In the genomic region with DNA sequence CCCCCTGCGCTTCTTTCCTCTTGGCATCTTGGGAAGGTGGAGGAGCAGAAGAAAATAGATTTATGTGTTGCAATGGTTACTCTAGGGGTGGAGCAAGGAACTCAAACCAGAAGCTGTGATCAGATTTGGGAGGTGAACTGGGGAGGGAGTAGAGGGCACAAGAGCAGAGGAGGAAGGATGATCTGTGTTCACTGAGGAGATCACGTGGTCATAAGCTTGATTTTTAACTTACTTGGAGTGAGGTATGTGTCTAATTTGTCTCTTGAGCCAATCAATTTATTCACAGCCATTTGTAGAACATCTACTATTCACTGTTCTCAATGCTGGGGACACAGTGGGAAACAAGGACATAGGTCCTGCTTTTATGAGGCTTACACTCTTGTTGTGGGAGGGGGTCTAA, we compare ENCODE assay signal across 22 cellular contexts. TPM values are rescaled to one million over a fixed set of nuclear protein-coding genes. Genes with fewer than 3 reads are reported as not detected.
A peak's percentile ranks its signal among the peaks of the same experiment; 100 is the strongest.
DNase-seq lines count a peak whose midpoint lies in the region; ATAC-seq, FAIRE-seq and TF ChIP-seq lines count a peak whose summit lies in the region.
"Had no signal": no experiment of that assay in that cellular context is flagged by ENCODE, and none has a peak within 500 bp of the region (broad histone marks: within the 10 kb centered on the region; RNA-seq: fewer than 3 reads in every experiment).

No MANE protein-coding gene starts in this region.

- FAIRE-seq in HepG2 (lab: Jason Lieb, UNC) (no peak), K562 (lab: Jason Lieb, UNC) (no peak), H1 (lab: Jason Lieb, UNC) (no peak)
- FAIRE-seq: A549, D721Med, G401.6, GM12892, GM18507 had no signal

- H3K4me2 ChIP-seq in HepG2 (ENCODE audit: low read depth, low read length): no peak overlapping the region
- H3K4me2 ChIP-seq in K562 (ENCODE audit: insufficient read depth, low read length): no peak overlapping the region
- no peak overlapping the region; a peak in 1 of 4 replicates for H3K4me2 ChIP-seq in H1 (ENCODE audit: insufficient read depth in 1 of 2, low read depth in 2 of 2, low read length in 2 of 2)
- H3K4me2 ChIP-seq in osteoblast (ENCODE audit: insufficient read depth, low read length): no peak overlapping the region
- H3K4me2 ChIP-seq: A549; BLaER1 treated with 17β-estradiol and CSF1 and Interleukin-3, amounts not matched to agents 10 nM and 100 nM had no signal

- TF ChIP-seq CTCF in HepG2 (CRISPR knock-in tag; IDR thresholded peaks at IDR 0.05) (no peak), right lobe of liver (IDR thresholded peaks at IDR 0.05) (no peak), K562 (IDR thresholded peaks at IDR 0.05 in 2 of 3, conservative IDR thresholded peaks at IDR 0.05 in 1 of 3; ENCODE audit: insufficient read depth in 2 of 3, low read depth in 1 of 3, low read length in 3 of 3) (no peak), H1 (IDR thresholded peaks at IDR 0.05; ENCODE audit: control extremely low read depth in 1 of 3, insufficient read depth in 1 of 3, low read depth in 1 of 3, low read length in 3 of 3) (no peak), osteoblast (IDR thresholded peaks at IDR 0.05; ENCODE audit: extremely low read depth, low read depth, low read length) (no peak)

- in situ Hi-C loops in HepG2 (cut with HindIII; ENCODE audit: extremely low pct_ligation_motif_present, low pct_unique_long_range_greater_than_20kb) (loop anchor here (25.0 kb wide), 1 partner anchor 253 kb away; no protein-coding TSS in a partner anchor), K562 (cut with MboI) (no loop called here)

- H4K8ac ChIP-seq in H1 (ENCODE audit: extremely low read depth, insufficient read depth, low read length): no peak overlapping the region

- H3K36me3 ChIP-seq in HepG2 (replicated peaks in 1 of 2; ENCODE audit: control insufficient read depth in 1 of 2, insufficient read depth in 2 of 2, low read length in 2 of 2) (no peaks in the 10 kb centered on the region), right lobe of liver (no peaks in the 10 kb centered on the region), K562 (ENCODE audit: control insufficient read depth, insufficient read depth, low read length) (no peaks in the 10 kb centered on the region), H1 (ENCODE audit: control insufficient read depth in 2 of 4, insufficient read depth in 4 of 4, low read length in 3 of 4) (no peaks in the 10 kb centered on the region), osteoblast (ENCODE audit: insufficient read depth, low read length) (no peaks in the 10 kb centered on the region)
- H3K36me3 ChIP-seq: BLaER1 treated with 17β-estradiol and CSF1 and Interleukin-3, amounts not matched to agents 10 nM and 100 nM had no signal

- H3K79me1 ChIP-seq in H1 (ENCODE audit: low read depth, low read length): no peaks in the 10 kb centered on the region

- TF ChIP-seq RAD21 in HepG2 (CRISPR knock-in tag; IDR thresholded peaks at IDR 0.05) (no peak), K562 (CRISPR knock-in tag; conservative IDR thresholded peaks at IDR 0.05 in 1 of 2, IDR thresholded peaks at IDR 0.05 in 1 of 2) (no peak), H1 (IDR thresholded peaks at IDR 0.05 in 1 of 2, conservative IDR thresholded peaks at IDR 0.05 in 1 of 2; ENCODE audit: low read depth in 2 of 2, low read length in 2 of 2) (no peak)

- H3K4ac ChIP-seq in H1 (replicated peaks; ENCODE audit: insufficient read length, low read depth, low read length): no peak overlapping the region

- H4K20me1 ChIP-seq in HepG2 (ENCODE audit: insufficient read depth, low read length): no peaks in the 10 kb centered on the region
- H4K20me1 ChIP-seq in K562 (replicated peaks; ENCODE audit: control insufficient read depth, insufficient read depth, low read length): no peaks in the 10 kb centered on the region
- H4K20me1 ChIP-seq in H1 (replicated peaks in 1 of 2; ENCODE audit: control insufficient read depth in 1 of 2, insufficient read depth in 2 of 2, low read length in 2 of 2): no peaks in the 10 kb centered on the region
- H4K20me1 ChIP-seq in osteoblast (ENCODE audit: insufficient read depth, low read length): no peaks in the 10 kb centered on the region
- H4K20me1 ChIP-seq: BLaER1 treated with 17β-estradiol and CSF1 and Interleukin-3, amounts not matched to agents 10 nM and 100 nM had no signal

- no peak overlapping the region for H2BK20ac ChIP-seq in H1 (ENCODE audit: low read length)

- H2BK15ac ChIP-seq in H1 (ENCODE audit: low read length): no peak overlapping the region

- WGBS in HepG2 (ENCODE audit: low lambda C conversion rate): 0% methylated on average over 2 of the region's 2 CpGs
- WGBS in right lobe of liver (ENCODE audit: insufficient coverage, low coverage, low lambda C conversion rate, missing lambda C conversion rate): 12% methylated on average over 2 of the region's 2 CpGs
- 4% methylated on average over 2 of the region's 2 CpGs for WGBS in K562 (ENCODE audit: insufficient coverage, low coverage, missing lambda C conversion rate)
- WGBS in H1 (ENCODE audit: extremely low coverage in 1 of 2, insufficient coverage in 1 of 2, insufficient read length in 1 of 2, insufficient replicate concordance in 2 of 2, low coverage in 1 of 2, low lambda C conversion rate in 2 of 2, missing lambda C conversion rate in 1 of 2), 2 experiments: 45% methylated on average over 2 of the region's 2 CpGs; no CpG with 5 or more reads in 1 of the 2 experiments

- H2BK5ac ChIP-seq in H1 (ENCODE audit: low read depth, low read length): no peak overlapping the region

- BruUV-seq in HepG2 (replicated peaks; lab: Mats Ljungman, UMichigan) (no TSS peak), K562 (replicated peaks; lab: Mats Ljungman, UMichigan) (no TSS peak)

- H3K4me3 ChIP-seq in HepG2 (replicated peaks in 1 of 3; ENCODE audit: insufficient read depth in 1 of 3, low read depth in 2 of 3, low read length in 3 of 3) (no peak overlapping the region), right lobe of liver (no peak overlapping the region), K562 (no peak overlapping the region), H1 (ENCODE audit: extremely low read depth in 1 of 4, insufficient read depth in 2 of 4, low read depth in 3 of 4, low read length in 4 of 4) (no peak overlapping the region), osteoblast (ENCODE audit: insufficient read depth, low read length) (no peak overlapping the region)
- H3K4me3 ChIP-seq: A549; BLaER1 treated with 17β-estradiol and CSF1 and Interleukin-3, amounts not matched to agents 10 nM and 100 nM had no signal

- TF ChIP-seq POLR2A in HepG2 (IDR thresholded peaks at IDR 0.05; ENCODE audit: insufficient read depth in 1 of 2, low read depth in 2 of 2, low read length in 2 of 2) (no peak), right lobe of liver (IDR thresholded peaks at IDR 0.05) (no peak), K562 (conservative IDR thresholded peaks at IDR 0.05) (no peak), H1 (IDR thresholded peaks at IDR 0.05; ENCODE audit: control extremely low read depth in 1 of 2, low read depth in 2 of 2, low read length in 2 of 2) (no peak)

- ATAC-seq in HepG2: no peak
- ATAC-seq in right lobe of liver: no peak
- ATAC-seq in K562: no peak
- no peak for ATAC-seq in HG02588 (IDR thresholded peaks at IDR 0.05; ENCODE audit: unreplicated experiment)
- ATAC-seq: A549; CD8-positive, alpha-beta T cell had no signal

- no peak overlapping the region for H4K91ac ChIP-seq in H1 (replicated peaks; ENCODE audit: insufficient read length, low read length)

- no peaks in the 10 kb centered on the region for H3K79me2 ChIP-seq in HepG2 (ENCODE audit: insufficient read depth, low read length)
- no peaks in the 10 kb centered on the region for H3K79me2 ChIP-seq in K562 (ENCODE audit: control insufficient read depth, insufficient read depth, low read length)
- H3K79me2 ChIP-seq in H1 (ENCODE audit: control insufficient read depth in 1 of 2, insufficient read depth in 2 of 2, low read length in 2 of 2): no peaks in the 10 kb centered on the region
- H3K79me2 ChIP-seq in osteoblast (ENCODE audit: insufficient read depth, low read length): no peaks in the 10 kb centered on the region

- H4K5ac ChIP-seq in H1 (ENCODE audit: insufficient read length, low read depth, low read length): no peak overlapping the region

- intact Hi-C loops in HepG2 (cut with micrococcal nuclease; ENCODE audit: unreplicated experiment): no loop called here
- intact Hi-C loops in right lobe of liver (cut with DNase I): no loop called here
- intact Hi-C loops in K562 (cut with micrococcal nuclease): no loop called here

- H2BK12ac ChIP-seq in H1 (ENCODE audit: low read depth, low read length): 0 out of 2 replicates have a peak overlapping the region, but pooled peaks have one; percentile 13

- H3K27me3 ChIP-seq in HepG2 (ENCODE audit: control insufficient read depth in 1 of 2, insufficient read depth in 2 of 2, low read length in 2 of 2) (peaks cover 0 to 1% of the 10 kb centered on the region in 2 experiments; a peak in 2 of 5 replicates), right lobe of liver (no peaks in the 10 kb centered on the region), K562 (ENCODE audit: control insufficient read depth in 2 of 2, insufficient read depth in 2 of 2, low read length in 2 of 2) (no peaks in the 10 kb centered on the region), H1 (replicated peaks in 1 of 4; ENCODE audit: control insufficient read depth in 3 of 4, extremely low read depth in 1 of 4, insufficient read depth in 3 of 4, low read length in 3 of 4) (peaks cover 0 to 6% (median 3%) of the 10 kb centered on the region in 4 experiments; a peak in 3 of 7 replicates), osteoblast (ENCODE audit: insufficient read depth, low read length) (peaks cover 11% of the 10 kb centered on the region)
- H3K27me3 ChIP-seq: BLaER1 treated with 17β-estradiol and CSF1 and Interleukin-3, amounts not matched to agents 10 nM and 100 nM had no signal

- no peak for DNase-seq in HepG2 (ENCODE audit: low spot score)
- DNase-seq in right lobe of liver: no peak
- peak in 1 of 4 experiments; percentile 5 for DNase-seq in K562 (ENCODE audit: extremely low read depth in 1 of 4, low spot score in 3 of 4)
- no peak for DNase-seq in H1 (ENCODE audit: low read depth in 1 of 2, low spot score in 2 of 2)
- peak; percentile 9 for DNase-seq in osteoblast (ENCODE audit: insufficient read length, low spot score, missing footprints)
- no peak for DNase-seq in cerebellar nuclear complex (lab: John Stamatoyannopoulos, UW)
- DNase-seq in NCI-H2196 (lab: John Stamatoyannopoulos, UW; ENCODE audit: unreplicated experiment): no peak
- DNase-seq: AML-193; Caco-2; Calu3; CD4-positive, alpha-beta T cell; CD8-positive, alpha-beta T cell; GF-D8 had no signal

- H3K23me2 ChIP-seq in H1 (ENCODE audit: low read depth, low read length): peaks cover 4% of the 10 kb centered on the region; the same call in 1 of the 2 replicates

- H3K18ac ChIP-seq in H1 (ENCODE audit: extremely low read depth, low read length): no peak overlapping the region

- H3K9me3 ChIP-seq in HepG2 (ENCODE audit: low read length): no peaks in the 10 kb centered on the region
- H3K9me3 ChIP-seq in right lobe of liver: no peaks in the 10 kb centered on the region
- H3K9me3 ChIP-seq in K562 (replicated peaks; ENCODE audit: control insufficient read depth, insufficient read depth, low read depth, low read length): no peaks in the 10 kb centered on the region
- H3K9me3 ChIP-seq in H1 (ENCODE audit: insufficient read depth in 2 of 2, low read depth in 1 of 2, low read length in 1 of 2): no peaks in the 10 kb centered on the region
- no peaks in the 10 kb centered on the region for H3K9me3 ChIP-seq in osteoblast (ENCODE audit: low read depth, low read length)
- H3K9me3 ChIP-seq: Caco-2 had no signal

- no peak overlapping the region for H3K23ac ChIP-seq in H1 (ENCODE audit: insufficient read length)

- H3K14ac ChIP-seq in H1 (ENCODE audit: insufficient read length): no peak overlapping the region

- H3K4me1 ChIP-seq in HepG2 (ENCODE audit: insufficient read depth, low read length): no peaks in the 10 kb centered on the region
- H3K4me1 ChIP-seq in right lobe of liver: no peaks in the 10 kb centered on the region
- peaks cover 16 to 22% of the 10 kb centered on the region in 2 experiments for H3K4me1 ChIP-seq in K562 (replicated peaks in 1 of 2; ENCODE audit: control insufficient read depth in 2 of 2, insufficient read depth in 2 of 2, low read length in 2 of 2)
- H3K4me1 ChIP-seq in H1 (replicated peaks in 1 of 4; ENCODE audit: control insufficient read depth in 3 of 4, insufficient read depth in 4 of 4, low read length in 3 of 4): peaks cover 2 to 11% (median 3%) of the 10 kb centered on the region in 4 experiments; a peak in 5 of 7 replicates
- H3K4me1 ChIP-seq in osteoblast (ENCODE audit: insufficient read depth, low read length): no peaks in the 10 kb centered on the region
- H3K4me1 ChIP-seq: A549, Caco-2 had no signal

- H3K9ac ChIP-seq in HepG2 (ENCODE audit: insufficient read depth, low read depth, low read length): no peak overlapping the region
- no peak overlapping the region for H3K9ac ChIP-seq in K562 (ENCODE audit: insufficient read depth in 1 of 2, low read depth in 2 of 2, low read length in 2 of 2)
- no peak overlapping the region for H3K9ac ChIP-seq in H1 (replicated peaks in 1 of 4; ENCODE audit: extremely low read depth in 1 of 4, low read depth in 3 of 4, low read length in 3 of 4)
- H3K9ac ChIP-seq: BLaER1 treated with 17β-estradiol and CSF1 and Interleukin-3, amounts not matched to agents 10 nM and 100 nM had no signal

- POLR2A ChIA-PET in HepG2 (lab: Yijun Ruan, JAX): no interaction called here
- POLR2A ChIA-PET in K562 (lab: Yijun Ruan, JAX): interaction anchor here (0.6 to 1.0 kb wide), 2 partner anchors 17 to 56 kb away, joined by 3 read pairs; no protein-coding TSS in a partner anchor
- POLR2A ChIA-PET in H1 (lab: Charles Lee; ENCODE audit: partially characterized antibody): no interaction called here

- H3K27ac ChIP-seq in HepG2 (ENCODE audit: extremely low read length, insufficient read depth, low read length) (no peak overlapping the region), right lobe of liver (no peak overlapping the region), K562 (ENCODE audit: extremely low read depth, low read depth, low read length) (no peak overlapping the region), H1 (ENCODE audit: low read depth, low read length) (no peak overlapping the region), osteoblast (ENCODE audit: low read depth, low read length) (no peak overlapping the region)
- H3K27ac ChIP-seq: 22Rv1; A549; BLaER1 treated with 17β-estradiol and CSF1 and Interleukin-3, amounts not matched to agents 10 nM and 100 nM; C4-2B had no signal

- no peak overlapping the region for H2BK120ac ChIP-seq in H1 (replicated peaks; ENCODE audit: low read depth, low read length)

- H2AK5ac ChIP-seq in H1 (ENCODE audit: low read depth, low read length): no peak overlapping the region

- TF ChIP-seq EP300 in HepG2 (IDR thresholded peaks at IDR 0.05; ENCODE audit: low read depth in 2 of 2, low read length in 2 of 2) (no peak), HepG2 (CRISPR knock-in tag; IDR thresholded peaks at IDR 0.05; ENCODE audit: borderline replicate concordance) (no peak), K562 (IDR thresholded peaks at IDR 0.05; ENCODE audit: low read length) (no peak), H1 (IDR thresholded peaks at IDR 0.05; ENCODE audit: borderline replicate concordance in 1 of 2, low read depth in 2 of 2, low read length in 2 of 2) (no peak)

- CTCF ChIA-PET in HepG2 (lab: Yijun Ruan, JAX; ENCODE audit: low intra/inter-chr PET ratio, low total read pairs): no interaction called here
- CTCF ChIA-PET in K562 (lab: Yijun Ruan, JAX; ENCODE audit: low intra/inter-chr PET ratio): no interaction called here
- CTCF ChIA-PET in H1 (lab: Charles Lee; ENCODE audit: partially characterized antibody): interaction anchor here (0.9 to 7.8 kb wide), 12 partner anchors 9 to 254 kb away, joined by 3 to 120 read pairs (median 4); partner anchors contain the start of gene CD82

- H3K56ac ChIP-seq in H1 (replicated peaks; ENCODE audit: insufficient read length, low read depth, low read length): no peak overlapping the region

- H3K9me1 ChIP-seq in K562 (ENCODE audit: control insufficient read depth, insufficient read depth, low read length): no peaks in the 10 kb centered on the region

- H2AFZ ChIP-seq in HepG2 (ENCODE audit: low read length): no peak overlapping the region
- H2AFZ ChIP-seq in K562 (ENCODE audit: low read depth, low read length): no peak overlapping the region
- H2AFZ ChIP-seq in H1 (ENCODE audit: low read length): no peak overlapping the region
- H2AFZ ChIP-seq in osteoblast (ENCODE audit: low read length): no peak overlapping the region

RNA-seq across cellular contexts. Expression of gene CD82, which starts 24.8 kb away (rescaled TPM):
- not detected in 2 replicates for total RNA-seq in HepG2 (2016; rRNA removed; fragmentation: Illumina TruSeq; extraction: Trizol)
- not detected in 2 replicates for total RNA-seq in HepG2 (2016; cell fraction: cytosol; rRNA removed; fragmentation: Illumina TruSeq; extraction: Trizol; ENCODE audit: low read depth)
- not detected in 2 replicates for total RNA-seq in HepG2 (2016; cell fraction: insoluble cytoplasmic fraction; rRNA removed; fragmentation: Illumina TruSeq; extraction: Trizol)
- not detected in 2 replicates for total RNA-seq in HepG2 (2016; cell fraction: membrane; rRNA removed; fragmentation: Illumina TruSeq; extraction: Trizol)
- not detected in 2 replicates for total RNA-seq in HepG2 (2016; cell fraction: nucleus; rRNA removed; fragmentation: Illumina TruSeq; extraction: Trizol)
- 0.05 and 0.24 TPM in 2 replicates for polyA plus RNA-seq in HepG2 (2011; rRNA removed)
- polyA plus RNA-seq in HepG2 (2011; cell fraction: cytosol; rRNA removed): 0.13 and 0.16 TPM in 2 replicates
- 0.33 TPM in 1 of 2 replicates, not detected in the other for polyA plus RNA-seq in HepG2 (2011; cell fraction: nucleus; rRNA removed)
- 0.19 TPM in 1 of 2 replicates, not detected in the other for polyA plus RNA-seq in HepG2 (2012)
- polyA plus RNA-seq in HepG2 (2016; cell fraction: cytosol; fragmentation: Illumina TruSeq; extraction: Trizol; ENCODE audit: low read depth): not detected in 2 replicates
- not detected in 2 replicates for polyA plus RNA-seq in HepG2 (2016; cell fraction: insoluble cytoplasmic fraction; fragmentation: Illumina TruSeq; extraction: Trizol; ENCODE audit: low read depth)
- polyA plus RNA-seq in HepG2 (2016; cell fraction: membrane; fragmentation: Illumina TruSeq; extraction: Trizol; ENCODE audit: low read depth): not detected in 2 replicates
- polyA plus RNA-seq in HepG2 (2016; cell fraction: nucleus; fragmentation: Illumina TruSeq; extraction: Trizol; ENCODE audit: insufficient read depth, low read depth): not detected in 2 replicates
- 0.52 and 13.0 TPM in 2 replicates for polyA minus RNA-seq in HepG2 (2011; rRNA and poly(A)+ RNA removed; ENCODE audit: low replicate concordance)
- polyA minus RNA-seq in HepG2 (2011; cell fraction: cytosol; rRNA and poly(A)+ RNA removed): not detected in 2 replicates
- not detected in 2 replicates for polyA minus RNA-seq in HepG2 (2011; cell fraction: nucleus; rRNA and poly(A)+ RNA removed)
- total RNA-seq in right lobe of liver: 10 to 100 TPM; 18.9 to 69.4 (median 48.6) TPM
- 3.5 and 6.3 TPM in 2 replicates for total RNA-seq in K562 (2011; cell fraction: chromatin; rRNA removed; ENCODE audit: low replicate concordance)
- 5.3 and 8.8 TPM in 2 replicates for total RNA-seq in K562 (2011; cell fraction: nucleolus; rRNA removed)
- total RNA-seq in K562 (2011; cell fraction: nucleoplasm; rRNA removed): 4.4 and 6.4 TPM in 2 replicates
- total RNA-seq in K562 (2014; rRNA removed): 3.9 and 4.7 TPM in 2 replicates
- 1.3 and 2.0 TPM in 2 replicates for total RNA-seq in K562 (2014; rRNA removed; fragmentation: Illumina TruSeq; extraction: Trizol)
- total RNA-seq in K562 (2015; rRNA removed; fragmentation: Illumina TruSeq; extraction: Trizol): 4.4 and 4.5 TPM in 2 replicates
- 8.2 and 9.4 TPM in 2 replicates for total RNA-seq in K562 (2021)
- polyA plus RNA-seq in K562 (2011; rRNA removed): 2.8 and 5.9 TPM in 2 replicates
- polyA plus RNA-seq in K562 (2011; cell fraction: cytosol; rRNA removed): 5.3 and 7.6 TPM in 2 replicates
- 1.1 and 2.4 TPM in 2 replicates for polyA plus RNA-seq in K562 (2011; cell fraction: nucleus; rRNA removed)
- 9.2 and 23.4 TPM in 2 replicates for polyA plus RNA-seq in K562 (2012)
- 3.0 and 3.7 TPM in 2 replicates for polyA plus RNA-seq in K562 (2014; fragmentation: Illumina TruSeq; extraction: Trizol)
- under 1 TPM; 0.27 to 0.30 TPM for polyA plus RNA-seq in K562 (2014; fragmentation: Nextera tagmentation; extraction: Ambion mirVana)
- 4.6 and 5.8 TPM in 2 replicates for polyA plus RNA-seq in K562 (2014; rRNA removed)
- 1.8 and 3.5 TPM in 2 replicates for polyA minus RNA-seq in K562 (2011; rRNA and poly(A)+ RNA removed)
- 2.4 and 4.0 TPM in 2 replicates for polyA minus RNA-seq in K562 (2011; cell fraction: cytosol; rRNA and poly(A)+ RNA removed)
- polyA minus RNA-seq in K562 (2011; cell fraction: nucleus; rRNA and poly(A)+ RNA removed): 2.3 and 3.4 TPM in 2 replicates
- 7.9 and 8.6 TPM in 2 replicates for total RNA-seq in H1 (2021; fragmentation: NEBNext Ultra II Directional; extraction: Animal tissue kit (Norgen Biotek cat#: 25700))
- 10.1 and 10.3 TPM in 2 replicates for polyA plus RNA-seq in H1 (2011; rRNA removed)
- 11.5 TPM for polyA plus RNA-seq in H1 (2011; cell fraction: cytosol; rRNA removed)
- 5.3 TPM for polyA plus RNA-seq in H1 (2011; cell fraction: nucleus; rRNA removed)
- 6.0 to 11.2 TPM (median 8.8 TPM) in 4 replicates for polyA plus RNA-seq in H1 (2012, experiment 1 of 2)
- polyA plus RNA-seq in H1 (2012, experiment 2 of 2): 5.3 TPM
- polyA plus RNA-seq in H1 (2013, experiment 1 of 2): 6.9 TPM
- 7.0 TPM for polyA plus RNA-seq in H1 (2013, experiment 2 of 2)
- polyA minus RNA-seq in H1 (2011; rRNA and poly(A)+ RNA removed): 3.8 and 10.3 TPM in 2 replicates
- polyA minus RNA-seq in H1 (2011; cell fraction: cytosol; rRNA and poly(A)+ RNA removed): 6.8 TPM
- polyA minus RNA-seq in H1 (2011; cell fraction: nucleus; rRNA and poly(A)+ RNA removed): 2.9 TPM
- total RNA-seq in osteoblast: 14.7 and 23.2 TPM in 2 replicates

Comparison
In these comparisons a context has a peak if more than half of its experiments do, and no peak if none do; other contexts are left out.
1. Of the 241 proteins assayed by ChIP-seq in both HepG2 and K562: peak only in HepG2: none; only in K562: TFE3; in both: RAD51; in neither: 239.